In genomic region chr7:55572378-55573233, GRCh38 we compare ENCODE assay signal across 8 cellular contexts. TPM values are rescaled to one million over a fixed set of nuclear protein-coding genes. Genes with fewer than 3 reads are reported as not detected.
DNase-seq lines count a peak whose midpoint lies in the region; ATAC-seq and TF ChIP-seq lines count a peak whose summit lies in the region.

TSS of gene VOPP1 (minus strand) at chr7:55572502. CDS start at chr7:55572324, 178 bp downstream.

- H3K27ac ChIP-seq in CD4-positive, alpha-beta T cell (ENCODE audit: low read depth, low read length), result peak within 1 kb of the TSS; percentile 89

- intact Hi-C loops in CD4-positive, alpha-beta T cell (cut with DNase I, micrococcal nuclease), result loop anchor here (5.0 to 10.0 kb wide), 6 partner anchors 35 to 815 kb away; partner anchors contain the start of genes LANCL2 (in 2 of the 2), NIPSNAP2 (in 1 of the 2) and SEC61G (in 1 of the 2)

- CTCF ChIA-PET in CD4-positive, alpha-beta T cell (lab: Charles Lee), result interaction anchor here (1.2 kb wide), 1 partner anchor 21 kb away, joined by 4 read pairs; no protein-coding TSS in a partner anchor

- peak; percentile 38 for ATAC-seq in CD4-positive, alpha-beta T cell (ENCODE audit: poor library complexity)
- ATAC-seq in GM19397 (IDR thresholded peaks at IDR 0.05; ENCODE audit: unreplicated experiment) (peak; percentile 48), HG03520 (IDR thresholded peaks at IDR 0.05; ENCODE audit: unreplicated experiment) (peak; percentile 42)
- ATAC-seq in stimulated activated naive B cell treated with anti-CD40 and anti-IgM and Interleukin-4, amounts not matched to agents 10 μg/mL and 1 μg/mL and 100 μg/mL, for 72 hours (replicated peaks), result peak; percentile 50 to 64

- POLR2A ChIA-PET in CD4-positive, alpha-beta T cell (lab: Charles Lee), result interaction anchor here (0.6 to 3.5 kb wide), 12 partner anchors 11 to 479 kb away, joined by 3 to 39 read pairs (median 4); partner anchors contain the start of genes CCT6A, LANCL2 and PSPH

- no peaks in the 10 kb centered on the region for H3K9me3 Mint-ChIP-seq in CD4-positive, alpha-beta T cell
- no peaks in the 10 kb centered on the region for H3K9me3 Mint-ChIP-seq in activated T-cell treated with anti-CD3 and anti-CD28 coated beads, Interleukin-2, amount 50 U/mL, for 24 hours
- no peaks in the 10 kb centered on the region for H3K9me3 Mint-ChIP-seq in stimulated activated naive B cell treated with anti-CD40 and anti-IgM and Interleukin-4, amounts not matched to agents 10 μg/mL and 1 μg/mL and 100 μg/mL, for 72 hours

- peaks cover 5% of the 10 kb centered on the region for H3K36me3 ChIP-seq in NT2/D1 (ENCODE audit: insufficient read depth, insufficient read length, low read length)

- H3K4me1 ChIP-seq in NT2/D1 (ENCODE audit: insufficient read depth, insufficient read length), result peaks cover 12% of the 10 kb centered on the region

- no peaks in the 10 kb centered on the region for H3K9me3 ChIP-seq in CD4-positive, alpha-beta T cell (ENCODE audit: control insufficient read depth, low read length)
- H3K9me3 ChIP-seq in NT2/D1 (ENCODE audit: insufficient read depth, low read length), result no peaks in the 10 kb centered on the region

- peak within 1 kb of the TSS; percentile 93 for H3K9ac ChIP-seq in NT2/D1 (ENCODE audit: insufficient read length, low read depth)

- peak within 1 kb of the TSS; percentile 96 for H3K4me3 Mint-ChIP-seq in CD4-positive, alpha-beta T cell
- peak within 1 kb of the TSS; percentile 92 for H3K4me3 Mint-ChIP-seq in activated T-cell treated with anti-CD3 and anti-CD28 coated beads, Interleukin-2, amount 50 U/mL, for 24 hours
- peak within 1 kb of the TSS; percentile 94 to 95 for H3K4me3 Mint-ChIP-seq in stimulated activated naive B cell treated with anti-CD40 and anti-IgM and Interleukin-4, amounts not matched to agents 10 μg/mL and 1 μg/mL and 100 μg/mL, for 72 hours

- peaks cover 19% of the 10 kb centered on the region for H3K36me3 Mint-ChIP-seq in CD4-positive, alpha-beta T cell (ENCODE audit: low read depth)
- peaks cover 17% of the 10 kb centered on the region for H3K36me3 Mint-ChIP-seq in activated T-cell treated with anti-CD3 and anti-CD28 coated beads, Interleukin-2, amount 50 U/mL, for 24 hours (ENCODE audit: low read depth)
- H3K36me3 Mint-ChIP-seq in stimulated activated naive B cell treated with anti-CD40 and anti-IgM and Interleukin-4, amounts not matched to agents 10 μg/mL and 1 μg/mL and 100 μg/mL, for 72 hours, result peaks cover 7 to 18% of the 10 kb centered on the region in 2 donors

- TF ChIP-seq CTCF in CD4-positive, alpha-beta T cell (IDR thresholded peaks at IDR 0.05), result no peak
- TF ChIP-seq CTCF in epithelial cell of proximal tubule (conservative IDR thresholded peaks at IDR 0.05; ENCODE audit: low read depth, low read length), result no peak

- H3K4me1 Mint-ChIP-seq in CD4-positive, alpha-beta T cell (ENCODE audit: low read depth), result peaks cover 63% of the 10 kb centered on the region
- H3K4me1 Mint-ChIP-seq in activated T-cell treated with anti-CD3 and anti-CD28 coated beads, Interleukin-2, amount 50 U/mL, for 24 hours (ENCODE audit: low read depth), result peaks cover 66% of the 10 kb centered on the region
- H3K4me1 Mint-ChIP-seq in stimulated activated naive B cell treated with anti-CD40 and anti-IgM and Interleukin-4, amounts not matched to agents 10 μg/mL and 1 μg/mL and 100 μg/mL, for 72 hours, result peaks cover 41 to 52% of the 10 kb centered on the region in 2 donors

- peak in 9 of 10 experiments; percentile 35 to 72 (median 55) for DNase-seq in CD4-positive, alpha-beta T cell
- DNase-seq in NT2/D1 (ENCODE audit: low read depth, low spot score) (peak; percentile 71), epithelial cell of proximal tubule (ENCODE audit: low read depth) (no peak), middle frontal gyrus (ENCODE audit: extremely low spot score, low spot score) (peak; percentile 40)
- peak; percentile 81 for DNase-seq in activated T-cell treated with anti-CD3 and anti-CD28 coated beads, Interleukin-2, amount 50 U/mL, for 24 hours
- DNase-seq in stimulated activated naive B cell treated with anti-CD40 and anti-IgM and Interleukin-4, amounts not matched to agents 10 μg/mL and 1 μg/mL and 100 μg/mL, for 72 hours, result no peak

- no peaks in the 10 kb centered on the region for H3K27me3 Mint-ChIP-seq in CD4-positive, alpha-beta T cell
- no peaks in the 10 kb centered on the region for H3K27me3 Mint-ChIP-seq in activated T-cell treated with anti-CD3 and anti-CD28 coated beads, Interleukin-2, amount 50 U/mL, for 24 hours
- H3K27me3 Mint-ChIP-seq in stimulated activated naive B cell treated with anti-CD40 and anti-IgM and Interleukin-4, amounts not matched to agents 10 μg/mL and 1 μg/mL and 100 μg/mL, for 72 hours, result no peaks in the 10 kb centered on the region

- peak within 1 kb of the TSS; percentile 76 for H3K4me3 ChIP-seq in NT2/D1 (ENCODE audit: insufficient read length, low read depth)
- peak within 1 kb of the TSS; percentile 94 for H3K4me3 ChIP-seq in epithelial cell of proximal tubule (ENCODE audit: low read depth, low read length)

- H3K27me3 ChIP-seq in CD4-positive, alpha-beta T cell (ENCODE audit: control insufficient read depth, insufficient read depth, low read length), result no peaks in the 10 kb centered on the region
- peaks cover 20% of the 10 kb centered on the region for H3K27me3 ChIP-seq in NT2/D1 (ENCODE audit: insufficient read depth, insufficient read length)

- peak within 1 kb of the TSS; percentile 87 for H3K27ac Mint-ChIP-seq in CD4-positive, alpha-beta T cell
- H3K27ac Mint-ChIP-seq in activated T-cell treated with anti-CD3 and anti-CD28 coated beads, Interleukin-2, amount 50 U/mL, for 24 hours, result peak within 1 kb of the TSS; percentile 96
- H3K27ac Mint-ChIP-seq in stimulated activated naive B cell treated with anti-CD40 and anti-IgM and Interleukin-4, amounts not matched to agents 10 μg/mL and 1 μg/mL and 100 μg/mL, for 72 hours, result peak within 1 kb of the TSS; percentile 97

RNA-seq across cellular contexts. Expression of gene VOPP1, which starts in this region (rescaled TPM):
- 10 to 100 TPM; 49.6 to 53.1 TPM for total RNA-seq in CD4-positive, alpha-beta T cell
- 98.3 and 116 TPM in 2 replicates for total RNA-seq in epithelial cell of proximal tubule

Comparison
In these comparisons a context has a peak if more than half of its experiments do, and no peak if none do; other contexts are left out.
1. DNase-seq: peak in CD4-positive, alpha-beta T cell (9 of 10), NT2/D1 (single experiment), activated T-cell treated with anti-CD3 and anti-CD28 coated beads, Interleukin-2, amount 50 U/mL, for 24 hours (single experiment) and middle frontal gyrus (single experiment); none in epithelial cell of proximal tubule (single experiment) and stimulated activated naive B cell treated with anti-CD40 and anti-IgM and Interleukin-4, amounts not matched to agents 10 μg/mL and 1 μg/mL and 100 μg/mL, for 72 hours (single experiment).
2. Peak in every context shown above with its lines, with median percentiles within 50 percentile points of each other: ATAC-seq, H3K27ac Mint-ChIP-seq and H3K4me3 Mint-ChIP-seq.